In genomic region chr17:47295037-47295873, GRCh38 we compare ENCODE assay signal across 1 cellular context.
TF ChIP-seq lines count a peak whose summit lies in the region.

No MANE protein-coding gene starts in this region.

TF ChIP-seq in GM23338, 12 proteins besides CTCF, POLR2A, EP300 and RAD21 (continued from another document):
- no peak for TF ChIP-seq ETS1 (IDR thresholded peaks at IDR 0.05)
- TF ChIP-seq POLR2AphosphoS5 (IDR thresholded peaks at IDR 0.05; ENCODE audit: low read depth) = no peak
- no peak for TF ChIP-seq CREB1 (CRISPR knock-in tag; IDR thresholded peaks at IDR 0.05; ENCODE audit: low read depth)
- no peak for TF ChIP-seq EZH2phosphoT487 (IDR thresholded peaks at IDR 0.05; ENCODE audit: unreplicated experiment)
- TF ChIP-seq JUNB (IDR thresholded peaks at IDR 0.05; ENCODE audit: unreplicated experiment) = no peak
- no peak for TF ChIP-seq STAT1 (IDR thresholded peaks at IDR 0.05; ENCODE audit: unreplicated experiment)
- TF ChIP-seq REST (IDR thresholded peaks at IDR 0.05; ENCODE audit: unreplicated experiment) = no peak
- TF ChIP-seq ZNF331 (CRISPR knock-in tag; IDR thresholded peaks at IDR 0.05; ENCODE audit: low read depth) = no peak
- no peak for TF ChIP-seq NANOG (IDR thresholded peaks at IDR 0.05; ENCODE audit: borderline replicate concordance)
